In the genomic region with DNA sequence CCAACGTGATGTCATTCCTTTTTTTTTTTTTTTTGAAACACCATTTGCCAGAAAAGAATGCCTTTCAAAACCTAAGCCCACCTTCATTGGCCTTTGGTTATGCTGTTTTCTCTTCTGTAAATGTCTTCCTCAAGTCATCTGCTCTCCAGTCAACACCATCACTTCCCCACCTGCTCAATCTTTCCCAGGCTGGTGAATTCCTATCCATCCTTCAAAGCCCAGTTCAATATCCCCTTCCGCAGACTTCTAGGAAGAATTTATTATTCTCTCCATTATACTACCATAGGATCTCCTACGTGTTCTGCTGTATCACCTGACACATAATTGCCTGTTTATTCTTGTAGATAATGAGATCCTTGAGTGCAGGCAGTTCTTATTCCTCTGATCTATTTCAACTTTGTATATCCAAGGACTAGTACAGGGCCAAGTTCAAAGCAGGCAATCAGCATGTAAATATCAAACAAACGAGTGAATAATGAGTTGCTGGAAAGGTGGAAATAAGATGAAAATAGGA, we compare ENCODE assay signal across 1 cellular context.
TF ChIP-seq lines count a peak whose summit lies in the region.

No MANE protein-coding gene starts in this region.

TF ChIP-seq in HEK293, 187 proteins besides CTCF, POLR2A, EP300 and RAD21 (continued from another document):
- TF ChIP-seq, protein P1, sequence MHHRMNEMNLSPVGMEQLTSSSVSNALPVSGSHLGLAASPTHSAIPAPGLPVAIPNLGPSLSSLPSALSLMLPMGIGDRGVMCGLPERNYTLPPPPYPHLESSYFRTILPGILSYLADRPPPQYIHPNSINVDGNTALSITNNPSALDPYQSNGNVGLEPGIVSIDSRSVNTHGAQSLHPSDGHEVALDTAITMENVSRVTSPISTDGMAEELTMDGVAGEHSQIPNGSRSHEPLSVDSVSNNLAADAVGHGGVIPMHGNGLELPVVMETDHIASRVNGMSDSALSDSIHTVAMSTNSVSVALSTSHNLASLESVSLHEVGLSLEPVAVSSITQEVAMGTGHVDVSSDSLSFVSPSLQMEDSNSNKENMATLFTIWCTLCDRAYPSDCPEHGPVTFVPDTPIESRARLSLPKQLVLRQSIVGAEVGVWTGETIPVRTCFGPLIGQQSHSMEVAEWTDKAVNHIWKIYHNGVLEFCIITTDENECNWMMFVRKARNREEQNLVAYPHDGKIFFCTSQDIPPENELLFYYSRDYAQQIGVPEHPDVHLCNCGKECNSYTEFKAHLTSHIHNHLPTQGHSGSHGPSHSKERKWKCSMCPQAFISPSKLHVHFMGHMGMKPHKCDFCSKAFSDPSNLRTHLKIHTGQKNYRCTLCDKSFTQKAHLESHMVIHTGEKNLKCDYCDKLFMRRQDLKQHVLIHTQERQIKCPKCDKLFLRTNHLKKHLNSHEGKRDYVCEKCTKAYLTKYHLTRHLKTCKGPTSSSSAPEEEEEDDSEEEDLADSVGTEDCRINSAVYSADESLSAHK (tag by site-specific recombination; IDR thresholded peaks at IDR 0.05), result no peak
- no peak for TF ChIP-seq REPIN1 (tag by site-specific recombination; IDR thresholded peaks at IDR 0.05; ENCODE audit: low read depth)
- TF ChIP-seq ZFP3 (tag by site-specific recombination; IDR thresholded peaks at IDR 0.05; ENCODE audit: low read depth), result peak; percentile 72
- TF ChIP-seq, protein P2, sequence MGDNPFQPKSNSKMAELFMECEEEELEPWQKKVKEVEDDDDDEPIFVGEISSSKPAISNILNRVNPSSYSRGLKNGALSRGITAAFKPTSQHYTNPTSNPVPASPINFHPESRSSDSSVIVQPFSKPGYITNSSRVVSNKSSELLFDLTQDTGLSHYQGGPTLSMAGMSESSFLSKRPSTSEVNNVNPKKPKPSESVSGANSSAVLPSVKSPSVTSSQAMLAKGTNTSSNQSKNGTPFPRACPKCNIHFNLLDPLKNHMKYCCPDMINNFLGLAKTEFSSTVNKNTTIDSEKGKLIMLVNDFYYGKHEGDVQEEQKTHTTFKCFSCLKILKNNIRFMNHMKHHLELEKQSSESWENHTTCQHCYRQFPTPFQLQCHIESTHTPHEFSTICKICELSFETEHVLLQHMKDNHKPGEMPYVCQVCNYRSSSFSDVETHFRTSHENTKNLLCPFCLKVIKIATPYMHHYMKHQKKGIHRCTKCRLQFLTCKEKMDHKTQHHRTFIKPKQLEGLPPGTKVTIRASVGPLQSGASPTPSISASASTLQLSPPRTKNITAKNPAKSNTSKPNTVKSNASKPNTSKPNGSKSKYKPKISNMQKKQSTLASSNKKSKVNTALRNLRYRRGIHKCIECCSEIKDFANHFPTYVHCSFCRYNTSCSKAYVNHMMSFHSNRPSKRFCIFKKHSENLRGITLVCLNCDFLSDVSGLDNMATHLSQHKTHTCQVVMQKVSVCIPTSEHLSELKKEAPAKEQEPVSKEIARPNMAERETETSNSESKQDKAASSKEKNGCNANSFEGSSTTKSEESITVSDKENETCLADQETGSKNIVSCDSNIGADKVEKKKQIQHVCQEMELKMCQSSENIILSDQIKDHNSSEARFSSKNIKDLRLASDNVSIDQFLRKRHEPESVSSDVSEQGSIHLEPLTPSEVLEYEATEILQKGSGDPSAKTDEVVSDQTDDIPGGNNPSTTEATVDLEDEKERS (tag by site-specific recombination; IDR thresholded peaks at IDR 0.05), result no peak
- no peak for TF ChIP-seq ZNF768 (tag by site-specific recombination; IDR thresholded peaks at IDR 0.05)
- no peak for TF ChIP-seq ZNF626 (tag by site-specific recombination; IDR thresholded peaks at IDR 0.05)
- TF ChIP-seq, protein P3, sequence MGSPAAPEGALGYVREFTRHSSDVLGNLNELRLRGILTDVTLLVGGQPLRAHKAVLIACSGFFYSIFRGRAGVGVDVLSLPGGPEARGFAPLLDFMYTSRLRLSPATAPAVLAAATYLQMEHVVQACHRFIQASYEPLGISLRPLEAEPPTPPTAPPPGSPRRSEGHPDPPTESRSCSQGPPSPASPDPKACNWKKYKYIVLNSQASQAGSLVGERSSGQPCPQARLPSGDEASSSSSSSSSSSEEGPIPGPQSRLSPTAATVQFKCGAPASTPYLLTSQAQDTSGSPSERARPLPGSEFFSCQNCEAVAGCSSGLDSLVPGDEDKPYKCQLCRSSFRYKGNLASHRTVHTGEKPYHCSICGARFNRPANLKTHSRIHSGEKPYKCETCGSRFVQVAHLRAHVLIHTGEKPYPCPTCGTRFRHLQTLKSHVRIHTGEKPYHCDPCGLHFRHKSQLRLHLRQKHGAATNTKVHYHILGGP (tag by site-specific recombination; IDR thresholded peaks at IDR 0.05), result peak; percentile 55
- no peak for TF ChIP-seq ZNF624 (tag by site-specific recombination; IDR thresholded peaks at IDR 0.05)
- TF ChIP-seq ZNF660 (tag by site-specific recombination; IDR thresholded peaks at IDR 0.05), result no peak
